Comparison of ENCODE assay signal across 18 cellular contexts in the genomic region with DNA sequence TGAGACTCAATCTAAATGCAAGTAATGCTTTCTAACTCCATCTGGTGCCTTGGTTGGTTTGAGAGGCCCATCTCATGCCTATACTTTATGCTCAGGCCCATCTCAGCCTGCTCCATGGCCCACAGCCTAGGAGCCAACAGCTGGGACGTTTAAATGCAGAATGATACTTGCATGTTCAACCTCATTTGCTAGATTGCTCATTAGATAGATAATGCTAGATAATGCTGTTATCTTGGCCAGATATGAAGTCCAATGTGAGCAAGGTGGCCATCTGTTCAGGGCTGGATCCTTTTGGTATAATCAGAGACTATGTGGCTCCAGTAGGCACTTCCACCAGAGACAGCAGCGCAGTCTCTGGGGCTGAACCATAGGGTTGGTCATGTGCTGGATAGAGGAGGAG.
"Had no signal": no experiment of that assay in that cellular context is flagged by ENCODE, and none has a peak within 500 bp of the region (broad histone marks: within the 10 kb centered on the region; RNA-seq: fewer than 3 reads in every experiment).

No MANE protein-coding gene starts in this region.

- H3K9me3 ChIP-seq: adrenal gland, gastrocnemius medialis, neutrophil had no signal

- H3K27ac Mint-ChIP-seq: activated CD4-positive, alpha-beta T cell treated with anti-CD3 and anti-CD28 coated beads for 36 hours; activated naive CD4-positive, alpha-beta T cell treated with anti-CD3 and anti-CD28 coated beads, Interleukin-2, amount 50 U/mL, for 72 hours; naive thymus-derived CD8-positive, alpha-beta T cell; stimulated activated effector memory CD8-positive, alpha-beta T cell treated with anti-CD3 and anti-CD28 coated beads, Interleukin-12 subunit alpha, Interleukin-12 subunit beta, amount 100 ng/mL, for 72 hours; type B pancreatic cell; WTC11 had no signal

- H3K4me1 ChIP-seq: breast epithelium, stomach had no signal

- H3K4me3 ChIP-seq: adrenal gland, breast epithelium, gastrocnemius medialis, heart left ventricle, stomach had no signal

- H3K4me3 Mint-ChIP-seq: activated CD4-positive, alpha-beta T cell treated with anti-CD3 and anti-CD28 coated beads for 36 hours; naive thymus-derived CD8-positive, alpha-beta T cell; stimulated activated effector memory CD8-positive, alpha-beta T cell treated with anti-CD3 and anti-CD28 coated beads, Interleukin-12 subunit alpha, Interleukin-12 subunit beta, amount 100 ng/mL, for 72 hours; type B pancreatic cell; WTC11 had no signal

- H3K4me1 Mint-ChIP-seq: activated CD4-positive, alpha-beta T cell treated with anti-CD3 and anti-CD28 coated beads for 36 hours; naive thymus-derived CD8-positive, alpha-beta T cell; stimulated activated effector memory CD8-positive, alpha-beta T cell treated with anti-CD3 and anti-CD28 coated beads, Interleukin-12 subunit alpha, Interleukin-12 subunit beta, amount 100 ng/mL, for 72 hours had no signal

- H3K36me3 ChIP-seq: adrenal gland, breast epithelium, gastrocnemius medialis, heart left ventricle, neutrophil, stomach had no signal

- H3K27me3 ChIP-seq: adrenal gland, breast epithelium, gastrocnemius medialis, heart left ventricle, neutrophil, stomach had no signal

- DNase-seq: activated CD4-positive, alpha-beta T cell treated with anti-CD3 and anti-CD28 coated beads for 36 hours; activated CD4-positive, alpha-beta T cell treated with anti-CD3 and anti-CD28 coated beads, Interleukin-2, amount 50 U/mL, for 48 hours; activated gamma-delta T cell treated with Interleukin-2 at 50 U/mL for 16 hours; adrenal gland; cortex of kidney; gastrocnemius medialis; heart left ventricle; mesendoderm; naive thymus-derived CD8-positive, alpha-beta T cell; stimulated activated CD4-positive, alpha-beta T cell treated with anti-CD3 and anti-CD28 coated beads, Interleukin-4, amount 100 ng/mL, for 24 hours; stomach had no signal

- H3K27me3 Mint-ChIP-seq: activated CD4-positive, alpha-beta T cell treated with anti-CD3 and anti-CD28 coated beads for 36 hours; type B pancreatic cell had no signal

- H3K27ac ChIP-seq: adrenal gland, gastrocnemius medialis, neutrophil, stomach had no signal

- H3K36me3 Mint-ChIP-seq: activated naive CD4-positive, alpha-beta T cell treated with anti-CD3 and anti-CD28 coated beads, Interleukin-2, amount 50 U/mL, for 72 hours; naive thymus-derived CD8-positive, alpha-beta T cell; stimulated activated effector memory CD8-positive, alpha-beta T cell treated with anti-CD3 and anti-CD28 coated beads, Interleukin-12 subunit alpha, Interleukin-12 subunit beta, amount 100 ng/mL, for 72 hours had no signal

- ATAC-seq: activated CD4-positive, alpha-beta T cell treated with anti-CD3 and anti-CD28 coated beads for 36 hours; activated naive CD4-positive, alpha-beta T cell treated with anti-CD3 and anti-CD28 coated beads, Interleukin-2, amount 50 U/mL, for 72 hours; gastrocnemius medialis; heart left ventricle; naive thymus-derived CD8-positive, alpha-beta T cell; sciatic nerve; stimulated activated effector memory CD8-positive, alpha-beta T cell treated with anti-CD3 and anti-CD28 coated beads, Interleukin-12 subunit alpha, Interleukin-12 subunit beta, amount 100 ng/mL, for 72 hours; WTC11 had no signal
